Comparison of ENCODE assay signal across 25 cellular contexts in the genomic region with DNA sequence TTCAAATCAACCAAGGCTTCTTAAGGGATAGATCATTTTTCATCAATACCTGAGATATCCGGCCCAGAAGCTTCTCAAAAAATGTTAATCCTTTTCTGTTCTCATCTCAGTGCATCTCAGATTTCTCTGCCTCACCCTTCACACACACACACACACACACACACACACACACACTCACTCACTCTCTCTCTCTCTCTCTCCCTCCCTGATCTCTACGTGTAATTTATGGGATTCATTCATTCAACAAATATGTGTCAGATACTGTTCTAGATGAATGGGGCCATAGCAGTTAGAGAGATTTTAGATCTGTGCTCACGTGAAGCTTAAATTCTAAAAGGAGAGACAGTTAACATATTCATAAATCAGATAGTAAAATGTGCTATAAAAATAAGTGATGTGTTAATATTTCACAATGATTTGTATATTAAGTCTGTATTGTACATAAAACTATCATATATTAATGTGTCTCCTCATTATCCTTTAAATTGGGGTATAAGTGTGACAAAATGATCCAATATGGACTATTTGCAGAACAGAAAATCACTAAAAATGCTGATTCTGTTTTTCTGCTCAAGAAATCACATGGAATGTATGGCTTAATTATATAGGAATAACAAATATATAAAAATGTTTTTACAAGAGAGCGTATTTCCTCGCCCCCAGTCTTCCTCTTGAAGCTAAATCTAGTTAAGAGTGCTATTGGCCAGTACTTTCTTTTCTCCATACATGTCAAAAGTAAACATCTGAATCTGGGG. TPM values are rescaled to one million over a fixed set of nuclear protein-coding genes. Genes with fewer than 3 reads are reported as not detected.
DNase-seq lines count a peak whose midpoint lies in the region; ATAC-seq and TF ChIP-seq lines count a peak whose summit lies in the region.
"Had no signal": no experiment of that assay in that cellular context is flagged by ENCODE, and none has a peak within 500 bp of the region (broad histone marks: within the 10 kb centered on the region; RNA-seq: fewer than 3 reads in every experiment).

No MANE protein-coding gene starts in this region.

- no peak for TF ChIP-seq EP300 in ovary (IDR thresholded peaks at IDR 0.05)

- no peaks in the 10 kb centered on the region for H3K36me3 Mint-ChIP-seq in memory B cell

- TF ChIP-seq CTCF in HEK293 (tag by site-specific recombination; IDR thresholded peaks at IDR 0.05) (no peak), hepatocyte (IDR thresholded peaks at IDR 0.05; ENCODE audit: poor library complexity) (no peak), ovary (IDR thresholded peaks at IDR 0.05) (no peak)

- H3K9me3 ChIP-seq in HEK293 (ENCODE audit: control insufficient read depth, insufficient read depth, low read depth, low read length) (no peaks in the 10 kb centered on the region), hepatocyte (ENCODE audit: low read depth) (no peaks in the 10 kb centered on the region), ovary (no peaks in the 10 kb centered on the region)
- H3K9me3 ChIP-seq: adrenal gland, lower lobe of right lung, upper lobe of right lung had no signal

- no peaks in the 10 kb centered on the region for H3K4me1 Mint-ChIP-seq in memory B cell
- H3K4me1 Mint-ChIP-seq: activated CD4-positive, alpha-beta T cell treated with anti-CD3 and anti-CD28 coated beads, Interleukin-2, amount 10 ng/mL, durations not matched to agents 24 days and 14 days had no signal

- ATAC-seq in memory B cell (ENCODE audit: low read depth) (no peak), HG03342 (IDR thresholded peaks at IDR 0.05; ENCODE audit: unreplicated experiment) (no peak)
- ATAC-seq: activated T-cell treated with anti-CD3 and anti-CD28 coated beads, Interleukin-2, amount 50 U/mL, for 4 hours; lower lobe of right lung; upper lobe of right lung had no signal

- H2AFZ ChIP-seq in ACC112 (ENCODE audit: low read length, unreplicated experiment) (no peak overlapping the region), hepatocyte (no peak overlapping the region)

- H3K4me3 ChIP-seq in ACC112 (ENCODE audit: low read depth, low read length) (no peak overlapping the region), HEK293 (ENCODE audit: low read depth, low read length) (no peak overlapping the region), hepatocyte (no peak overlapping the region), ovary (no peak overlapping the region)
- H3K4me3 ChIP-seq: adrenal gland, lower lobe of right lung, skin epidermis, upper lobe of right lung had no signal

- CTCF ChIA-PET in HEK293 (lab: Yijun Ruan, JAX) = no interaction called here

- H3K4me3 Mint-ChIP-seq in memory B cell = no peak overlapping the region
- H3K4me3 Mint-ChIP-seq: activated CD4-positive, alpha-beta T cell treated with anti-CD3 and anti-CD28 coated beads, Interleukin-2, amount 10 ng/mL, durations not matched to agents 24 days and 14 days; activated T-cell treated with anti-CD3 and anti-CD28 coated beads, Interleukin-2, amount 50 U/mL, for 4 hours had no signal

- intact Hi-C loops in ovary (cut with DNase I) = no loop called here

- peak; percentile 70 for DNase-seq in amniotic epithelial cell (ENCODE audit: low read depth)
- no peak for DNase-seq in memory B cell (ENCODE audit: low spot score in 2 of 2)
- no peak for DNase-seq in hepatocyte (ENCODE audit: low spot score)
- DNase-seq in ovary = no peak
- DNase-seq in DMS79 treated with DMSO at 0.1 percent for 48 hours (lab: John Stamatoyannopoulos, UW) = no peak
- DNase-seq: ACHN; activated CD4-positive, alpha-beta T cell treated with anti-CD3 and anti-CD28 coated beads, Interleukin-2, amount 10 ng/mL, durations not matched to agents 24 days and 14 days; activated T-cell treated with anti-CD3 and anti-CD28 coated beads, Interleukin-2, amount 50 U/mL, for 4 hours; adrenal gland; C1 segment of cervical spinal cord; effector CD8-positive, alpha-beta T cell; erythroblast; GOT3; hypothalamus; islet precursor cell; Karpas-422; lower lobe of right lung; NCI-H187; stimulated activated CD4-positive, alpha-beta T cell treated with anti-CD3 and anti-CD28 coated beads, Interleukin-1b, Interleukin-23, amount 100 ng/mL, for 48 hours; upper lobe of right lung; WERI-Rb-1 had no signal

- no peak for TF ChIP-seq POLR2A in ovary (IDR thresholded peaks at IDR 0.05)

- H3K27me3 Mint-ChIP-seq in memory B cell = peaks cover 7% of the 10 kb centered on the region

- H3K4me1 ChIP-seq in ACC112 (ENCODE audit: control insufficient read depth, insufficient read depth, low read length, unreplicated experiment) (peaks cover 34% of the 10 kb centered on the region), HEK293 (ENCODE audit: control insufficient read depth, insufficient read depth, low read length) (peaks cover 3% of the 10 kb centered on the region; the same call in 1 of the 2 replicates), hepatocyte (ENCODE audit: insufficient read depth) (no peaks in the 10 kb centered on the region), ovary (ENCODE audit: insufficient read depth) (no peaks in the 10 kb centered on the region)
- H3K4me1 ChIP-seq: lower lobe of right lung, upper lobe of right lung had no signal

- H3K27me3 ChIP-seq in ACC112 (ENCODE audit: insufficient read depth, low read length) (no peaks in the 10 kb centered on the region), hepatocyte (no peaks in the 10 kb centered on the region), ovary (no peaks in the 10 kb centered on the region)
- H3K27me3 ChIP-seq: adrenal gland, upper lobe of right lung had no signal

- no peaks in the 10 kb centered on the region for H4K20me1 ChIP-seq in hepatocyte (ENCODE audit: insufficient read depth, poor library complexity, severe bottlenecking)

- no peak overlapping the region for H3K4me2 ChIP-seq in hepatocyte

- POLR2A ChIA-PET in HEK293 (lab: Yijun Ruan, JAX) = no interaction called here

- no peaks in the 10 kb centered on the region for H3K9me2 ChIP-seq in hepatocyte (replicated peaks; ENCODE audit: insufficient read depth)

- peaks cover 24% of the 10 kb centered on the region for H3K36me3 ChIP-seq in ACC112 (ENCODE audit: insufficient read depth, low read length)
- no peaks in the 10 kb centered on the region for H3K36me3 ChIP-seq in HEK293 (ENCODE audit: control insufficient read depth in 2 of 2, insufficient read depth in 1 of 2, low read length in 2 of 2)
- no peaks in the 10 kb centered on the region for H3K36me3 ChIP-seq in hepatocyte (replicated peaks; ENCODE audit: insufficient read depth, low read depth)
- no peaks in the 10 kb centered on the region for H3K36me3 ChIP-seq in ovary
- H3K36me3 ChIP-seq: adrenal gland, lower lobe of right lung, upper lobe of right lung, WERI-Rb-1 had no signal

- H3K27ac ChIP-seq in ACC112 (ENCODE audit: low read depth, low read length) (0 out of 2 replicates have a peak overlapping the region, but pooled peaks have one; percentile 4), HEK293 (ENCODE audit: extremely low read depth, low read depth, low read length) (no peak overlapping the region), hepatocyte (no peak overlapping the region), ovary (no peak overlapping the region)
- H3K27ac ChIP-seq: adrenal gland, lower lobe of right lung, skin epidermis, upper lobe of right lung, WERI-Rb-1 had no signal

- H3K27ac Mint-ChIP-seq in memory B cell = peak overlapping the region; percentile 2
- H3K27ac Mint-ChIP-seq: activated CD4-positive, alpha-beta T cell treated with anti-CD3 and anti-CD28 coated beads, Interleukin-2, amount 10 ng/mL, durations not matched to agents 24 days and 14 days had no signal

- no peaks in the 10 kb centered on the region for H3K9me3 Mint-ChIP-seq in memory B cell
- H3K9me3 Mint-ChIP-seq: activated CD4-positive, alpha-beta T cell treated with anti-CD3 and anti-CD28 coated beads, Interleukin-2, amount 10 ng/mL, durations not matched to agents 24 days and 14 days; activated T-cell treated with anti-CD3 and anti-CD28 coated beads, Interleukin-2, amount 50 U/mL, for 4 hours had no signal

- H3K79me2 ChIP-seq in ACC112 (ENCODE audit: control insufficient read depth, insufficient read depth, low read length, unreplicated experiment) (peaks cover 60% of the 10 kb centered on the region), hepatocyte (peaks cover 11% of the 10 kb centered on the region)

- WGBS in hepatocyte (ENCODE audit: low lambda C conversion rate, missing lambda C conversion rate) = 70% methylated on average over 5 of the region's 5 CpGs
- WGBS in ovary, 3 donors = 81 to 87% (median 84%) methylated on average over 5 of the region's 5 CpGs

TF ChIP-seq in HEK293, 187 proteins besides CTCF, POLR2A, EP300 and RAD21 (continues in another document):
- TF ChIP-seq, protein P1, sequence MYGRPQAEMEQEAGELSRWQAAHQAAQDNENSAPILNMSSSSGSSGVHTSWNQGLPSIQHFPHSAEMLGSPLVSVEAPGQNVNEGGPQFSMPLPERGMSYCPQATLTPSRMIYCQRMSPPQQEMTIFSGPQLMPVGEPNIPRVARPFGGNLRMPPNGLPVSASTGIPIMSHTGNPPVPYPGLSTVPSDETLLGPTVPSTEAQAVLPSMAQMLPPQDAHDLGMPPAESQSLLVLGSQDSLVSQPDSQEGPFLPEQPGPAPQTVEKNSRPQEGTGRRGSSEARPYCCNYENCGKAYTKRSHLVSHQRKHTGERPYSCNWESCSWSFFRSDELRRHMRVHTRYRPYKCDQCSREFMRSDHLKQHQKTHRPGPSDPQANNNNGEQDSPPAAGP (tag by site-specific recombination; IDR thresholded peaks at IDR 0.05) = peak; percentile 35; the same call in 1 of the 2 replicates
- TF ChIP-seq, protein P2, sequence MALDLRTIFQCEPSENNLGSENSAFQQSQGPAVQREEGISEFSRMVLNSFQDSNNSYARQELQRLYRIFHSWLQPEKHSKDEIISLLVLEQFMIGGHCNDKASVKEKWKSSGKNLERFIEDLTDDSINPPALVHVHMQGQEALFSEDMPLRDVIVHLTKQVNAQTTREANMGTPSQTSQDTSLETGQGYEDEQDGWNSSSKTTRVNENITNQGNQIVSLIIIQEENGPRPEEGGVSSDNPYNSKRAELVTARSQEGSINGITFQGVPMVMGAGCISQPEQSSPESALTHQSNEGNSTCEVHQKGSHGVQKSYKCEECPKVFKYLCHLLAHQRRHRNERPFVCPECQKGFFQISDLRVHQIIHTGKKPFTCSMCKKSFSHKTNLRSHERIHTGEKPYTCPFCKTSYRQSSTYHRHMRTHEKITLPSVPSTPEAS (tag by site-specific recombination; IDR thresholded peaks at IDR 0.05) = peak; percentile 91
- TF ChIP-seq, protein P3, sequence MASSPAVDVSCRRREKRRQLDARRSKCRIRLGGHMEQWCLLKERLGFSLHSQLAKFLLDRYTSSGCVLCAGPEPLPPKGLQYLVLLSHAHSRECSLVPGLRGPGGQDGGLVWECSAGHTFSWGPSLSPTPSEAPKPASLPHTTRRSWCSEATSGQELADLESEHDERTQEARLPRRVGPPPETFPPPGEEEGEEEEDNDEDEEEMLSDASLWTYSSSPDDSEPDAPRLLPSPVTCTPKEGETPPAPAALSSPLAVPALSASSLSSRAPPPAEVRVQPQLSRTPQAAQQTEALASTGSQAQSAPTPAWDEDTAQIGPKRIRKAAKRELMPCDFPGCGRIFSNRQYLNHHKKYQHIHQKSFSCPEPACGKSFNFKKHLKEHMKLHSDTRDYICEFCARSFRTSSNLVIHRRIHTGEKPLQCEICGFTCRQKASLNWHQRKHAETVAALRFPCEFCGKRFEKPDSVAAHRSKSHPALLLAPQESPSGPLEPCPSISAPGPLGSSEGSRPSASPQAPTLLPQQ (tag by site-specific recombination; IDR thresholded peaks at IDR 0.05) = peak; percentile 62; the same call in 1 of the 2 replicates

RNA-seq across cellular contexts. Expression of a gene that starts 7.3 kb away (rescaled TPM):
- total RNA-seq in hepatocyte = 37.4 and 64.4 TPM in 2 replicates
- 17.0 and 18.9 TPM in 2 replicates for polyA plus RNA-seq in hepatocyte
- 10 to 100 TPM; 29.5 to 55.4 (median 33.3) TPM for total RNA-seq in ovary
- 10 to 100 TPM; 15.3 to 79.2 TPM for polyA plus RNA-seq in ovary
